Comparison of ENCODE assay signal across 8 cellular contexts in the genomic region with DNA sequence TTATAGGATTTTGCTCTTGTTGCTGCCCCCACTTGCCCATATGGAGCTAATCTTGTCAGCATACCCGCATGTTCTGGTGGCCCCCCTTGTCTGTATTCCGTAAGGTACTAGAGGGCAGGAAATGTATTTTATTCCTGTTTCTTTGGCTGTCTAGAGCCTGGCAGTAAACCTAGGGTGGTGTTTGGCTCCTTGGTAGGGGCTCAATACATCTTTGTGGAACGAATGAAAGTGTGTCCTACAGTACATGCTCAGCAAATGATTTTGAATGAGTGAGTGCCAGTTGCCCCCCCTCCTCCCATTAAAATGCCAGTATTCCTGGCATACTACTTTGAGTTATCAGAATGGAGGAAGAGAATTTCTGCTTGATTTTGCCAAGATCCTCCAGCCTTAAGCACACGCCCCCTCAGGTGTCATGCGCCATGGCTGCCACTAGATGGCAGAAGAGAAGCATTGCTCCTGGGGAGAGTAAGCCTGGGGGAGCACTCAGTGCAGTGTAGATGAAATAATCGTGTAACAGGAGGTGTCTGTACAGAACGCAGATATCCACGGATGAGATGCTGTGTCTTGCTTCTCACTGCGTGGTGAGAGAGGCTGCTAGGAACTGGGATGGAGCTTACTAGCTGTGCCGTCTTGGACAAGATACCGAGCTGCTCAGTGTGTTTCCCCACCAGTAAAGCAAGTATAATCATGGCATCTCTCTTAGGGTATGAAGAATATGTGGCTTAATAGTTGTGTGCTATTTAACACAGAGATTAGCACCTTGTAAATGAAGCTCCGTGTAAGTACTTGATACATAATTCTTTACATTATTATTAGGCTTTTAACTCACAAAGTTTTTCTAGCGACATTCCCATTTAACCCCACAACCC. TPM values are rescaled to one million over a fixed set of nuclear protein-coding genes. Genes with fewer than 3 reads are reported as not detected.
DNase-seq lines count a peak whose midpoint lies in the region; ATAC-seq and TF ChIP-seq lines count a peak whose summit lies in the region.

No MANE protein-coding gene starts in this region.

- H3K4me3 ChIP-seq in OCI-LY3 (ENCODE audit: low read length) = no peak overlapping the region

- no peaks in the 10 kb centered on the region for H3K9me3 ChIP-seq in OCI-LY3 (ENCODE audit: insufficient read depth, low read length)

- H3K79me2 ChIP-seq in OCI-LY3 (ENCODE audit: low read length) = no peaks in the 10 kb centered on the region

- no peak overlapping the region for H3K27ac Mint-ChIP-seq in neural crest cell (ENCODE audit: unreplicated experiment)
- no peak overlapping the region for H3K27ac Mint-ChIP-seq in stimulated activated naive CD8-positive, alpha-beta T cell treated with anti-CD3 and anti-CD28 coated beads, Interleukin-15, amount 100 ng/mL, for 72 hours

- ATAC-seq in GM18517 (IDR thresholded peaks at IDR 0.05; ENCODE audit: unreplicated experiment) (peak; percentile 77), HG03520 (IDR thresholded peaks at IDR 0.05; ENCODE audit: unreplicated experiment) (peak; percentile 86)
- peak; percentile 96 for ATAC-seq in stimulated activated naive CD8-positive, alpha-beta T cell treated with anti-CD3 and anti-CD28 coated beads, Interleukin-15, amount 100 ng/mL, for 72 hours

- TF ChIP-seq CTCF in OCI-LY3 (IDR thresholded peaks at IDR 0.05; ENCODE audit: low read depth, low read length) (peak; percentile 98), neural crest cell (conservative IDR thresholded peaks at IDR 0.05) (peak; percentile 99)

- no peaks in the 10 kb centered on the region for H3K4me1 ChIP-seq in OCI-LY3 (ENCODE audit: low read length)

- no peaks in the 10 kb centered on the region for H4K20me1 ChIP-seq in OCI-LY3 (ENCODE audit: insufficient read depth, low read length)

- peaks cover 32% of the 10 kb centered on the region for H3K27me3 ChIP-seq in OCI-LY3 (ENCODE audit: low read depth, low read length)

- H3K27me3 Mint-ChIP-seq in neural crest cell (ENCODE audit: low read depth) = peaks cover 63% of the 10 kb centered on the region
- H3K27me3 Mint-ChIP-seq in stimulated activated naive CD8-positive, alpha-beta T cell treated with anti-CD3 and anti-CD28 coated beads, Interleukin-15, amount 100 ng/mL, for 72 hours = no peaks in the 10 kb centered on the region

- H3K9me3 Mint-ChIP-seq in neural crest cell = no peaks in the 10 kb centered on the region
- H3K9me3 Mint-ChIP-seq in stimulated activated naive CD8-positive, alpha-beta T cell treated with anti-CD3 and anti-CD28 coated beads, Interleukin-15, amount 100 ng/mL, for 72 hours = no peaks in the 10 kb centered on the region

- 0 out of 2 replicates have a peak overlapping the region, but pooled peaks have one; percentile 45 for H3K4me2 ChIP-seq in OCI-LY3 (ENCODE audit: low read length)

- no peak overlapping the region for H3K27ac ChIP-seq in OCI-LY3 (ENCODE audit: low read length)

- no peaks in the 10 kb centered on the region for H3K36me3 Mint-ChIP-seq in neural crest cell (ENCODE audit: low read depth)

- H2AFZ ChIP-seq in OCI-LY3 (ENCODE audit: low read depth, low read length) = 0 out of 2 replicates have a peak overlapping the region, but pooled peaks have one; percentile 67

- H3K4me3 Mint-ChIP-seq in neural crest cell = no peak overlapping the region
- no peak overlapping the region for H3K4me3 Mint-ChIP-seq in stimulated activated naive CD8-positive, alpha-beta T cell treated with anti-CD3 and anti-CD28 coated beads, Interleukin-15, amount 100 ng/mL, for 72 hours

- DNase-seq in Ammon's horn (ENCODE audit: low spot score) (peak; percentile 90), activated T-cell treated with anti-CD3 and anti-CD28 coated beads for 48 hours (ENCODE audit: low read depth) (peak; percentile 59), fibroblast of gingiva (ENCODE audit: low read depth) (peak; percentile 62), neural crest cell (ENCODE audit: low read depth, low spot score) (peak; percentile 69)
- peak; percentile 71 to 73 for DNase-seq in stimulated activated naive CD8-positive, alpha-beta T cell treated with anti-CD3 and anti-CD28 coated beads, Interleukin-15, amount 100 ng/mL, for 72 hours

- no peak overlapping the region for H3K9ac ChIP-seq in OCI-LY3 (ENCODE audit: low read length)

- H3K4me1 Mint-ChIP-seq in neural crest cell = no peaks in the 10 kb centered on the region
- H3K4me1 Mint-ChIP-seq in stimulated activated naive CD8-positive, alpha-beta T cell treated with anti-CD3 and anti-CD28 coated beads, Interleukin-15, amount 100 ng/mL, for 72 hours = no peaks in the 10 kb centered on the region

- H3K36me3 ChIP-seq in OCI-LY3 (replicated peaks; ENCODE audit: low read depth, low read length) = no peaks in the 10 kb centered on the region

RNA-seq across cellular contexts. Expression of gene RNF212, which starts 17.2 kb away (rescaled TPM):
- 2.7 and 5.0 TPM in 2 replicates for total RNA-seq in neural crest cell

RNA-seq across cellular contexts. Expression of gene SPON2, which starts 41.8 kb away (rescaled TPM):
- total RNA-seq in neural crest cell = 2.3 and 4.1 TPM in 2 replicates
